ENCODE assay signal across 25 cellular contexts in genomic region chr14:38278035-38278434, GRCh38. TPM values are rescaled to one million over a fixed set of nuclear protein-coding genes. Genes with fewer than 3 reads are reported as not detected.
"Had no signal": no experiment of that assay in that cellular context is flagged by ENCODE, and none has a peak within 500 bp of the region (broad histone marks: within the 10 kb centered on the region; RNA-seq: fewer than 3 reads in every experiment).

No MANE protein-coding gene starts in this region.

- H3K9me3 ChIP-seq: gastroesophageal sphincter, mucosa of descending colon, pancreas, psoas muscle, tibial artery had no signal

- H3K9me3 Mint-ChIP-seq: activated naive CD4-positive, alpha-beta T cell treated with anti-CD3 and anti-CD28 coated beads, Interleukin-2, amount 50 U/mL, for 72 hours; activated T-helper 17 cell treated with anti-CD3 and anti-CD28 coated beads, Interleukin-2, amount 50 U/mL, for 72 hours; nephron progenitor cell; stimulated activated naive CD8-positive, alpha-beta T cell treated with anti-CD3 and anti-CD28 coated beads, Interleukin-15, amount 100 ng/mL, for 72 hours had no signal

- H3K4me1 ChIP-seq: gastroesophageal sphincter, pancreas, psoas muscle, tibial artery had no signal

- H3K27ac Mint-ChIP-seq: activated naive CD4-positive, alpha-beta T cell treated with anti-CD3 and anti-CD28 coated beads, Interleukin-2, amount 50 U/mL, for 72 hours; activated T-helper 17 cell treated with anti-CD3 and anti-CD28 coated beads, Interleukin-2, amount 50 U/mL, for 72 hours; brain; nephron progenitor cell; stimulated activated naive CD8-positive, alpha-beta T cell treated with anti-CD3 and anti-CD28 coated beads, Interleukin-15, amount 100 ng/mL, for 72 hours had no signal

- H3K27me3 Mint-ChIP-seq: activated T-helper 17 cell treated with anti-CD3 and anti-CD28 coated beads, Interleukin-2, amount 50 U/mL, for 72 hours had no signal

- H3K4me1 Mint-ChIP-seq: activated T-helper 17 cell treated with anti-CD3 and anti-CD28 coated beads, Interleukin-2, amount 50 U/mL, for 72 hours; nephron progenitor cell; stimulated activated naive CD8-positive, alpha-beta T cell treated with anti-CD3 and anti-CD28 coated beads, Interleukin-15, amount 100 ng/mL, for 72 hours had no signal

- FAIRE-seq: keratinocyte, pancreas, TTC549 had no signal

- DNase-seq: activated CD4-positive, alpha-beta T cell treated with anti-CD3 and anti-CD28 coated beads for 1 hour; activated CD4-positive, alpha-beta T cell treated with anti-CD3 and anti-CD28 coated beads, Interleukin-2, amount 50 U/mL, for 1 hour; activated T-cell treated with anti-CD3 and anti-CD28 coated beads, Interleukin-2, amount 50 U/mL, for 1 hour; aorta; caudate nucleus; effector memory CD4-positive, alpha-beta T cell; head of caudate nucleus; left colon; mesendoderm; mucosa of descending colon; nephron progenitor cell; pancreas; psoas muscle; right cardiac atrium; stimulated activated CD4-positive, alpha-beta T cell treated with anti-CD3 and anti-CD28 coated beads, Interleukin-1b, Interleukin-23, amount 100 ng/mL, for 48 hours; stimulated activated naive CD8-positive, alpha-beta T cell treated with anti-CD3 and anti-CD28 coated beads, Interleukin-15, amount 100 ng/mL, for 72 hours; tibial artery had no signal

- H3K36me3 ChIP-seq: gastroesophageal sphincter, pancreas, tibial artery had no signal

- ATAC-seq: activated naive CD4-positive, alpha-beta T cell treated with anti-CD3 and anti-CD28 coated beads, Interleukin-2, amount 50 U/mL, for 72 hours; activated T-helper 17 cell treated with anti-CD3 and anti-CD28 coated beads, Interleukin-2, amount 50 U/mL, for 72 hours; esophagus mucosa; gastroesophageal sphincter; left colon; mucosa of descending colon; pancreas; psoas muscle; right cardiac atrium; stimulated activated naive CD8-positive, alpha-beta T cell treated with anti-CD3 and anti-CD28 coated beads, Interleukin-15, amount 100 ng/mL, for 72 hours had no signal

- H3K27me3 ChIP-seq: gastroesophageal sphincter, pancreas, tibial artery had no signal

- H3K36me3 Mint-ChIP-seq: activated naive CD4-positive, alpha-beta T cell treated with anti-CD3 and anti-CD28 coated beads, Interleukin-2, amount 50 U/mL, for 72 hours; brain had no signal

- H3K27ac ChIP-seq: gastroesophageal sphincter, pancreas, psoas muscle, skin epidermis, tibial artery had no signal

- H3K4me3 Mint-ChIP-seq: activated T-helper 17 cell treated with anti-CD3 and anti-CD28 coated beads, Interleukin-2, amount 50 U/mL, for 72 hours; brain; nephron progenitor cell; stimulated activated naive CD8-positive, alpha-beta T cell treated with anti-CD3 and anti-CD28 coated beads, Interleukin-15, amount 100 ng/mL, for 72 hours had no signal

- H3K4me3 ChIP-seq: gastroesophageal sphincter, mucosa of descending colon, pancreas, psoas muscle, skin epidermis, tibial artery had no signal

RNA-seq across cellular contexts. Expression of gene CLEC14A, which starts 22.1 kb away (rescaled TPM):
- total RNA-seq: activated naive CD4-positive, alpha-beta T cell treated with anti-CD3 and anti-CD28 coated beads, Interleukin-2, amount 50 U/mL, for 72 hours; activated T-helper 17 cell treated with anti-CD3 and anti-CD28 coated beads, Interleukin-2, amount 50 U/mL, for 72 hours had no signal
- polyA plus RNA-seq: keratinocyte had no signal
